In the genomic region with DNA sequence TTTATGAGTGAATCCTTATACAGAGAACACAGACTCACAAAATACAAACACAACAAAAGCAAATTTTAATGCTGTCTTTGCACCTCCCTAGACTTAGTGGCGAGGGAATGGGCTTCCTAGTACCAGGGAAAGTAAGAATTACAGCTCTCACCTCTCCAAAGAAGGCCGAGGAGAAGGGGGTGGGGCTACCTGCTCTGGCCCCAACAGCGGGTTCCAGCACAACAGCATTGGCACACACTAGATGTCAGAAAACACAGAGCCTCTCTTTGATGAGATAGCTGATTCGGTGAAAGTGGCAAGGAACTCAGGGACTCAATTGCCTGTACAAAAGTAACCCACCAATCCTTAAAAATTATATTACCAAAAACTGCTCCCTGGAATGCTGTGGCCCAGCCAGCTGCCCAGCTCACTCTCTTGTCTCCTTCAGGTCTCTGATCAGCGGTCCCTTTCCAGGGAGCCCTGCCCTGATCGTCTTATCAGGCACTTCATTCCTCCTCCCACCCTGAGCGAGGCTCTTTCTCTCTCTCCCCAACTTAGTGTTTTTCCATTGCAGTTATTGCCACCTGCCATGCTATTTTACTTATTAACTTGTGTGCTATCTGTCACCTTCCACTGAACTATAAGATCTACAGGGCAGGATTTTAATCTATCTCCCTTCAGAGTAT, we compare ENCODE assay signal across 20 cellular contexts. TPM values are rescaled to one million over a fixed set of nuclear protein-coding genes. Genes with fewer than 3 reads are reported as not detected.
"Had no signal": no experiment of that assay in that cellular context is flagged by ENCODE, and none has a peak within 500 bp of the region (broad histone marks: within the 10 kb centered on the region; RNA-seq: fewer than 3 reads in every experiment).

No MANE protein-coding gene starts in this region.

- H3K9me3 ChIP-seq: heart left ventricle, thyroid gland had no signal

- ATAC-seq: activated CD4-positive, alpha-beta T cell treated with anti-CD3 and anti-CD28 coated beads for 36 hours; heart left ventricle; naive thymus-derived CD4-positive, alpha-beta T cell; T-cell had no signal

- H3K4me3 Mint-ChIP-seq: activated B cell treated with CpG ODN at 0.5 μM for 24 hours; activated CD4-positive, alpha-beta T cell treated with anti-CD3 and anti-CD28 coated beads for 36 hours; activated naive CD4-positive, alpha-beta T cell treated with anti-CD3 and anti-CD28 coated beads for 36 hours; activated naive CD8-positive, alpha-beta T cell treated with anti-CD3 and anti-CD28 coated beads, Interleukin-2, amount 10 ng/mL, durations not matched to agents 7 days and 5 days; endodermal cell; naive thymus-derived CD4-positive, alpha-beta T cell; neural progenitor cell; stimulated activated naive CD8-positive, alpha-beta T cell treated with anti-CD3 and anti-CD28 coated beads, Interleukin-15, Interleukin-2, amounts not matched to agents 100 ng/mL and 50 ng/mL, for 24 hours; T-cell; T-helper 2 cell treated with Interferon-gamma antibody and Interleukin-4, amounts not matched to agents 5 μg/mL and 100 μg/mL, for 36 hours had no signal

- H3K36me3 Mint-ChIP-seq: activated naive CD8-positive, alpha-beta T cell treated with anti-CD3 and anti-CD28 coated beads, Interleukin-2, amount 10 ng/mL, durations not matched to agents 7 days and 5 days; naive thymus-derived CD4-positive, alpha-beta T cell; neural progenitor cell; T-cell had no signal

- H3K9ac ChIP-seq: neural progenitor cell had no signal

- H3K27ac Mint-ChIP-seq: activated B cell treated with CpG ODN at 0.5 μM for 24 hours; activated CD4-positive, alpha-beta T cell treated with anti-CD3 and anti-CD28 coated beads for 36 hours; activated naive CD4-positive, alpha-beta T cell treated with anti-CD3 and anti-CD28 coated beads for 36 hours; activated naive CD8-positive, alpha-beta T cell treated with anti-CD3 and anti-CD28 coated beads, Interleukin-2, amount 10 ng/mL, durations not matched to agents 7 days and 5 days; endodermal cell; naive thymus-derived CD4-positive, alpha-beta T cell; neural progenitor cell; stimulated activated naive CD8-positive, alpha-beta T cell treated with anti-CD3 and anti-CD28 coated beads, Interleukin-15, Interleukin-2, amounts not matched to agents 100 ng/mL and 50 ng/mL, for 24 hours; T-cell; T-helper 2 cell treated with Interferon-gamma antibody and Interleukin-4, amounts not matched to agents 5 μg/mL and 100 μg/mL, for 36 hours had no signal

- H3K4me1 ChIP-seq: heart left ventricle, neural progenitor cell, thyroid gland had no signal

- H3K4me3 ChIP-seq: coronary artery, heart left ventricle, lung, neural progenitor cell, thyroid gland had no signal

- H3K36me3 ChIP-seq: heart left ventricle, neural progenitor cell, thyroid gland had no signal

- H3K27me3 ChIP-seq: neural progenitor cell, thyroid gland had no signal

- H3K4me1 Mint-ChIP-seq: activated B cell treated with CpG ODN at 0.5 μM for 24 hours; activated CD4-positive, alpha-beta T cell treated with anti-CD3 and anti-CD28 coated beads for 36 hours; activated naive CD8-positive, alpha-beta T cell treated with anti-CD3 and anti-CD28 coated beads, Interleukin-2, amount 10 ng/mL, durations not matched to agents 7 days and 5 days; endodermal cell; naive thymus-derived CD4-positive, alpha-beta T cell; neural progenitor cell; T-cell had no signal

- H3K9me3 Mint-ChIP-seq: activated B cell treated with CpG ODN at 0.5 μM for 24 hours; activated naive CD4-positive, alpha-beta T cell treated with anti-CD3 and anti-CD28 coated beads for 36 hours; activated naive CD8-positive, alpha-beta T cell treated with anti-CD3 and anti-CD28 coated beads, Interleukin-2, amount 10 ng/mL, durations not matched to agents 7 days and 5 days; endodermal cell; neural progenitor cell; stimulated activated naive CD8-positive, alpha-beta T cell treated with anti-CD3 and anti-CD28 coated beads, Interleukin-15, Interleukin-2, amounts not matched to agents 100 ng/mL and 50 ng/mL, for 24 hours; T-cell; T-helper 2 cell treated with Interferon-gamma antibody and Interleukin-4, amounts not matched to agents 5 μg/mL and 100 μg/mL, for 36 hours had no signal

- H3K27me3 Mint-ChIP-seq: activated CD4-positive, alpha-beta T cell treated with anti-CD3 and anti-CD28 coated beads for 36 hours; stimulated activated naive CD8-positive, alpha-beta T cell treated with anti-CD3 and anti-CD28 coated beads, Interleukin-15, Interleukin-2, amounts not matched to agents 100 ng/mL and 50 ng/mL, for 24 hours; T-cell had no signal

- H3K27ac ChIP-seq: coronary artery, heart left ventricle, neural progenitor cell, thyroid gland had no signal

- DNase-seq: activated B cell treated with CpG ODN at 0.5 μM for 24 hours; activated CD4-positive, alpha-beta T cell treated with anti-CD3 and anti-CD28 coated beads for 36 hours; activated CD4-positive, alpha-beta T cell treated with anti-CD3 and anti-CD28 coated beads, Interleukin-2, amount 50 U/mL, for 4 hours; activated effector memory CD4-positive, alpha-beta T cell treated with Interleukin-2 at 50 U/mL for 16 hours; activated naive CD4-positive, alpha-beta T cell treated with anti-CD3 and anti-CD28 coated beads for 36 hours; activated naive CD8-positive, alpha-beta T cell treated with anti-CD3 and anti-CD28 coated beads, Interleukin-2, amount 10 ng/mL, durations not matched to agents 7 days and 5 days; activated T-cell treated with anti-CD3 and anti-CD28 coated beads, Interleukin-2, amount 50 U/mL, for 48 hours; amniotic stem cell; endodermal cell; heart left ventricle; naive thymus-derived CD4-positive, alpha-beta T cell; stimulated activated CD4-positive, alpha-beta T cell treated with anti-CD3 and anti-CD28 coated beads, Interleukin-4, amount 100 ng/mL, for 24 hours; substantia nigra; T-cell had no signal

RNA-seq across cellular contexts. Expression of a gene that starts 30.7 kb away (rescaled TPM):
- total RNA-seq: activated B cell treated with CpG ODN at 0.5 μM for 24 hours had no signal
